ENCODE assay signal across 22 cellular contexts in the genomic region with DNA sequence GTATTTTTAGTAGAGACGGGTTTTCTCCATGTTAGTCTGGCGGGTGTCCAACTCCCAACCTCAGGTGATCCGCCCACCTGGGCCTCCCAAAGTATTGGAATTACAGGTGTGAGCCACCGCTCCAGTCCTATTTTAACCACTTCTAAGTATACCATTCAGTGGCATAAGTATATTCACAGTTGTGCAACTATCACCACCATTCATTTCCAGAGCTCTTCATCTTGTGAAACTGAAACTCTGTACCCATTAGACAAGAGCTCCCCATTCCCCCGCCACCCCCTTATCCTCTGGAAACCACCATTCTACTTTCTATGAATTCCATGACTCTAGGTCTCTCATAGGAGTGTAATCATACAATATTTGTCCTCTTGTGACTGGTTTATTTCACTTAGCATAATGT. TPM values are rescaled to one million over a fixed set of nuclear protein-coding genes. Genes with fewer than 3 reads are reported as not detected.
DNase-seq lines count a peak whose midpoint lies in the region; ATAC-seq, FAIRE-seq and TF ChIP-seq lines count a peak whose summit lies in the region.
"Had no signal": no experiment of that assay in that cellular context is flagged by ENCODE, and none has a peak within 500 bp of the region (broad histone marks: within the 10 kb centered on the region; RNA-seq: fewer than 3 reads in every experiment).

No MANE protein-coding gene starts in this region.

- H3K4me1 Mint-ChIP-seq in activated CD8-positive, alpha-beta memory T cell treated with anti-CD3 and anti-CD28 coated beads, Interleukin-2, amount 10 ng/mL, durations not matched to agents 7 days and 5 days: peaks cover 6% of the 10 kb centered on the region

- no peak overlapping the region for H3K9ac ChIP-seq in kidney (ENCODE audit: low read length in 2 of 2)

- peak; percentile 66 for FAIRE-seq in GM18507 (lab: Jason Lieb, UNC)
- no peak for FAIRE-seq in kidney (lab: Jason Lieb, UNC)
- FAIRE-seq: GM12892, pancreas had no signal

- intact Hi-C loops in kidney (cut with DNase I): no loop called here

- peaks cover 25% of the 10 kb centered on the region for H3K27me3 Mint-ChIP-seq in activated CD8-positive, alpha-beta memory T cell treated with anti-CD3 and anti-CD28 coated beads, Interleukin-2, amount 10 ng/mL, durations not matched to agents 7 days and 5 days

- peaks cover 0 to 3% of the 10 kb centered on the region in 2 donors for H3K4me1 ChIP-seq in kidney (ENCODE audit: control insufficient read depth in 1 of 2, insufficient read depth in 1 of 2, low read depth in 1 of 2, low read length in 2 of 2)
- H3K4me1 ChIP-seq: pancreas had no signal

- no peak overlapping the region for H3K27ac ChIP-seq in kidney (ENCODE audit: low read depth in 2 of 2, low read length in 2 of 2)
- H3K27ac ChIP-seq: pancreas, testis had no signal

- no peak overlapping the region for H3K4me3 Mint-ChIP-seq in activated CD8-positive, alpha-beta memory T cell treated with anti-CD3 and anti-CD28 coated beads, Interleukin-2, amount 10 ng/mL, durations not matched to agents 7 days and 5 days
- H3K4me3 Mint-ChIP-seq: activated naive CD4-positive, alpha-beta T cell treated with anti-CD3 and anti-CD28 coated beads, Interleukin-2, amount 50 U/mL, for 24 hours; CD4-positive, CD25-positive, alpha-beta regulatory T cell; natural killer cell had no signal

- H3K36me3 Mint-ChIP-seq in activated CD8-positive, alpha-beta memory T cell treated with anti-CD3 and anti-CD28 coated beads, Interleukin-2, amount 10 ng/mL, durations not matched to agents 7 days and 5 days: no peaks in the 10 kb centered on the region
- H3K36me3 Mint-ChIP-seq: activated naive CD4-positive, alpha-beta T cell treated with anti-CD3 and anti-CD28 coated beads, Interleukin-2, amount 50 U/mL, for 24 hours; CD4-positive, CD25-positive, alpha-beta regulatory T cell; natural killer cell had no signal

- no peaks in the 10 kb centered on the region for H3K9me3 ChIP-seq in kidney (ENCODE audit: control insufficient read depth in 1 of 2, low read length in 2 of 2)
- H3K9me3 ChIP-seq: pancreas, testis had no signal

- H3K27ac Mint-ChIP-seq in activated CD8-positive, alpha-beta memory T cell treated with anti-CD3 and anti-CD28 coated beads, Interleukin-2, amount 10 ng/mL, durations not matched to agents 7 days and 5 days: no peak overlapping the region
- H3K27ac Mint-ChIP-seq: activated naive CD4-positive, alpha-beta T cell treated with anti-CD3 and anti-CD28 coated beads, Interleukin-2, amount 50 U/mL, for 24 hours; CD4-positive, CD25-positive, alpha-beta regulatory T cell; natural killer cell had no signal

- DNase-seq in activated CD8-positive, alpha-beta memory T cell treated with anti-CD3 and anti-CD28 coated beads, Interleukin-2, amount 10 ng/mL, durations not matched to agents 7 days and 5 days: no peak
- DNase-seq in activated CD8-positive, alpha-beta memory T cell treated with anti-CD3 and anti-CD28 coated beads for 24 hours: no peak
- DNase-seq in GM18507 (ENCODE audit: extremely low spot score, insufficient read length, low read depth) (no peak), RPMI8226 (peak; percentile 87), kidney (peak; percentile 12), C1 segment of cervical spinal cord (lab: John Stamatoyannopoulos, UW) (no peak)
- DNase-seq: DMS153; effector memory CD4-positive, alpha-beta T cell; GF-D8; natural killer cell; NCI-H1092; NCI-H2029 treated with DMSO at 0.1 percent for 48 hours; NCI-H446 treated with DMSO at 0.1 percent for 48 hours; NK-92 treated with Interleukin-12 subunit alpha and Interleukin-12 subunit beta, amount 100 ng/mL, for 24 hours; pancreas; testis had no signal

- no peaks in the 10 kb centered on the region for H3K9me3 Mint-ChIP-seq in activated CD8-positive, alpha-beta memory T cell treated with anti-CD3 and anti-CD28 coated beads, Interleukin-2, amount 10 ng/mL, durations not matched to agents 7 days and 5 days (ENCODE audit: low read depth)
- H3K9me3 Mint-ChIP-seq: activated naive CD4-positive, alpha-beta T cell treated with anti-CD3 and anti-CD28 coated beads, Interleukin-2, amount 50 U/mL, for 24 hours; natural killer cell had no signal

- H3K36me3 ChIP-seq in kidney (ENCODE audit: control insufficient read depth in 1 of 2, insufficient read depth in 2 of 2, low read length in 2 of 2): no peaks in the 10 kb centered on the region
- H3K36me3 ChIP-seq: pancreas had no signal

- no peak overlapping the region for H3K4me3 ChIP-seq in kidney (ENCODE audit: low read length in 2 of 2)
- H3K4me3 ChIP-seq: pancreas, testis had no signal

- CTCF ChIA-PET in activated CD8-positive, alpha-beta memory T cell treated with anti-CD3 and anti-CD28 coated beads, Interleukin-2, amount 10 ng/mL, durations not matched to agents 7 days and 5 days (lab: Charles Lee): no interaction called here

- no peak for TF ChIP-seq CTCF in kidney (IDR thresholded peaks at IDR 0.05; ENCODE audit: borderline replicate concordance, extremely low read depth, insufficient read depth)

- peak; percentile 13 for ATAC-seq in activated CD8-positive, alpha-beta memory T cell treated with anti-CD3 and anti-CD28 coated beads, Interleukin-2, amount 10 ng/mL, durations not matched to agents 7 days and 5 days
- ATAC-seq in HG03108 (IDR thresholded peaks at IDR 0.05; ENCODE audit: unreplicated experiment) (no peak), GM21576 (IDR thresholded peaks at IDR 0.05; ENCODE audit: unreplicated experiment) (no peak)
- ATAC-seq: natural killer cell, pancreas, sciatic nerve had no signal

RNA-seq across cellular contexts. Expression of a gene that starts 40.2 kb away (rescaled TPM):
- total RNA-seq in activated CD8-positive, alpha-beta memory T cell treated with anti-CD3 and anti-CD28 coated beads, Interleukin-2, amount 10 ng/mL, durations not matched to agents 7 days and 5 days: 10 to 100 TPM; 42.8 to 43.2 TPM
- total RNA-seq in kidney: 79.0 TPM
- 170 TPM for polyA plus RNA-seq in kidney (ENCODE audit: insufficient read depth, low read depth, low replicate concordance)

RNA-seq across cellular contexts. Expression of a gene that starts 43.5 kb away (rescaled TPM):
- total RNA-seq in activated CD8-positive, alpha-beta memory T cell treated with anti-CD3 and anti-CD28 coated beads, Interleukin-2, amount 10 ng/mL, durations not matched to agents 7 days and 5 days: 10 to 100 TPM; 45.4 to 51.0 TPM
- total RNA-seq in kidney: 44.6 TPM
- 49.8 TPM for polyA plus RNA-seq in kidney (ENCODE audit: insufficient read depth, low read depth, low replicate concordance)

Comparison
In these comparisons a context has a peak if more than half of its experiments do, and no peak if none do; other contexts are left out.
1. DNase-seq: peak in RPMI8226 (single experiment) and kidney (single experiment); none in activated CD8-positive, alpha-beta memory T cell treated with anti-CD3 and anti-CD28 coated beads, Interleukin-2, amount 10 ng/mL, durations not matched to agents 7 days and 5 days (single experiment), activated CD8-positive, alpha-beta memory T cell treated with anti-CD3 and anti-CD28 coated beads for 24 hours (single experiment), GM18507 (single experiment) and C1 segment of cervical spinal cord (0 of 14).